In the genomic region with DNA sequence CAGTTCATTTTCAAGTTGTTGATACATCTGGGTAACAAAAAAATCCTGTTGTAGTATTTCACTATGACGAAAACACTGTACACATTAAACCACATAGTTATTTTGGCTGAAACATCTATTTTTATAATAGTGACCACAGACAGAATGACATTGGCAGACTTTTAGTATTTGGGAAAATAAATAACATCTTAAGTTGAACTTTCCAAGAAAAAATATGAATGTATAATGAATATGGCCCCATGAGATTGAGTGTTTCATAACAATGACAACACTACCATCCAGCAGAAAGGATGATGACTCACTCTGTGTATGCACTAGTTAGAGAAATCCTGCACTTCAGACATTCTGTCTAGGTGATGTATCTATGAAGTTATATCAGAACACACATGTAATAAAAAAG, we compare ENCODE assay signal across 14 cellular contexts.
DNase-seq lines count a peak whose midpoint lies in the region; ATAC-seq and TF ChIP-seq lines count a peak whose summit lies in the region.
"Had no signal": no experiment of that assay in that cellular context is flagged by ENCODE, and none has a peak within 500 bp of the region (broad histone marks: within the 10 kb centered on the region; RNA-seq: fewer than 3 reads in every experiment).

No MANE protein-coding gene starts in this region.

- ATAC-seq in GM18502 (IDR thresholded peaks at IDR 0.05; ENCODE audit: poor library complexity, unreplicated experiment) (no peak), GM21619 (IDR thresholded peaks at IDR 0.05; ENCODE audit: unreplicated experiment) (no peak)
- ATAC-seq: stimulated activated effector memory CD8-positive, alpha-beta T cell treated with anti-CD3 and anti-CD28 coated beads, Interleukin-12 subunit alpha, Interleukin-12 subunit beta, amount 100 ng/mL, for 72 hours had no signal

- no peak for TF ChIP-seq CTCF in choroid plexus epithelial cell (conservative IDR thresholded peaks at IDR 0.05; ENCODE audit: low read depth, low read length)

- H3K4me3 ChIP-seq in choroid plexus epithelial cell (ENCODE audit: low read depth, low read length), result no peak overlapping the region

- in situ Hi-C loops in Caki2 (cut with HindIII; ENCODE audit: low pct_unique_long_range_greater_than_20kb, low sequenced_read_pairs), result no loop called here

- peak; percentile 4 for DNase-seq in Caki2 (ENCODE audit: low read depth)
- peak; percentile 62 for DNase-seq in M059J (ENCODE audit: low read depth)
- peak; percentile 88 for DNase-seq in choroid plexus epithelial cell (ENCODE audit: low read depth)
- peak; percentile 47 to 56 for DNase-seq in lung microvascular endothelial cell (ENCODE audit: low read depth in 2 of 2)
- no peak for DNase-seq in nucleus accumbens (lab: John Stamatoyannopoulos, UW)
- no peak for DNase-seq in activated CD4-positive, alpha-beta T cell treated with anti-CD3 and anti-CD28 coated beads, Interleukin-2, amount 50 U/mL, for 1 hour
- DNase-seq: activated T-cell treated with anti-CD3 and anti-CD28 coated beads for 4 hours; CD4-positive, alpha-beta T cell; immature natural killer cell; nephron progenitor cell; SHP77 treated with DMSO at 0.1 percent for 48 hours had no signal

Comparison
In these comparisons a context has a peak if more than half of its experiments do, and no peak if none do; other contexts are left out.
1. DNase-seq: peak in Caki2 (single experiment), M059J (single experiment), choroid plexus epithelial cell (single experiment) and lung microvascular endothelial cell (2 of 2); none in nucleus accumbens (0 of 56) and activated CD4-positive, alpha-beta T cell treated with anti-CD3 and anti-CD28 coated beads, Interleukin-2, amount 50 U/mL, for 1 hour (single experiment).